Comparison of ENCODE assay signal across 11 cellular contexts in the genomic region with DNA sequence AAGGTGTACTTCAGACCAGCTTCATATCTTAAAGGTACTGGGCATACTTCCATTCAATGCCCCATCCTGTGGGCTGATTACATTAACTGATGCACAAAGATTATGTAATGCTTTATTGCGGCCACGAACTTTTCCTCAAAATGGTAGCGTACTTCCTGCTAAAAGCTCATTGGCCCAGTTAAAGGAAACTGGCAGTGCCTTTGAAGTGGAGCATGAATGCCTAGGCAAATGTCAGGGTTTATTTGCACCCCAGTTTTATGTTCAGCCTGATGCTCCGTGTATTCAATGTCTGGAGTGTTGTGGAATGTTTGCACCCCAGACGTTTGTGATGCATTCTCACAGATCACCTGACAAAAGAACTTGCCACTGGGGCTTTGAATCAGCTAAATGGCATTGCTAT. TPM values are rescaled to one million over a fixed set of nuclear protein-coding genes. Genes with fewer than 3 reads are reported as not detected.
DNase-seq lines count a peak whose midpoint lies in the region; ATAC-seq and TF ChIP-seq lines count a peak whose summit lies in the region.
"Had no signal": no experiment of that assay in that cellular context is flagged by ENCODE, and none has a peak within 500 bp of the region (broad histone marks: within the 10 kb centered on the region; RNA-seq: fewer than 3 reads in every experiment).

No MANE protein-coding gene starts in this region.

- no TSS peak for BruUV-seq in A673 (replicated peaks; lab: Mats Ljungman, UMichigan)

- peaks cover 7% of the 10 kb centered on the region for H3F3A ChIP-seq in MM.1S (ENCODE audit: insufficient read depth, low read length)

- H3K9me3 ChIP-seq in HUES64 (ENCODE audit: insufficient read depth, low read depth, low read length) (no peaks in the 10 kb centered on the region), mucosa of rectum (ENCODE audit: control insufficient read depth in 2 of 2, low read length in 2 of 2) (no peaks in the 10 kb centered on the region), A673 (ENCODE audit: low read depth, low read length, poor library complexity, severe bottlenecking) (no peaks in the 10 kb centered on the region), MM.1S (replicated peaks; ENCODE audit: insufficient read depth, low read length) (no peaks in the 10 kb centered on the region)
- H3K9me3 ChIP-seq: prostate gland had no signal

- H3K36me3 ChIP-seq in HUES64 (ENCODE audit: insufficient read depth, low read length) (peaks cover 61% of the 10 kb centered on the region), brain microvascular endothelial cell (replicated peaks) (peaks cover 47% of the 10 kb centered on the region), mucosa of rectum (ENCODE audit: control insufficient read depth in 2 of 2, insufficient read depth in 2 of 2, low read length in 2 of 2) (peaks cover 0 to 13% of the 10 kb centered on the region in 2 donors), A673 (ENCODE audit: insufficient read depth, low read length, poor library complexity, severe bottlenecking) (peaks cover 8% of the 10 kb centered on the region), MM.1S (replicated peaks; ENCODE audit: insufficient read depth, low read length) (no peaks in the 10 kb centered on the region; the same call in 1 of the 2 replicates)
- H3K36me3 ChIP-seq: prostate gland had no signal

- in situ Hi-C loops in brain microvascular endothelial cell (cut with HindIII; ENCODE audit: low pct_ligation_motif_present, low sequenced_read_pairs), result no loop called here

- H3K4me1 ChIP-seq in HUES64 (ENCODE audit: insufficient read depth, low read length), result peaks cover 23% of the 10 kb centered on the region
- peaks cover 12 to 17% of the 10 kb centered on the region in 2 donors for H3K4me1 ChIP-seq in mucosa of rectum (ENCODE audit: control insufficient read depth in 2 of 2, insufficient read depth in 2 of 2, low read length in 2 of 2)
- peaks cover 30% of the 10 kb centered on the region for H3K4me1 ChIP-seq in A673 (ENCODE audit: insufficient read depth, low read length, poor library complexity, severe bottlenecking)
- peaks cover 16% of the 10 kb centered on the region; the same call in 1 of the 2 replicates for H3K4me1 ChIP-seq in MM.1S (ENCODE audit: low read length)

- POLR2A ChIA-PET in AG04449 (lab: Yijun Ruan, JAX) (interaction anchor here (1.5 kb wide), 1 partner anchor 8 kb away, joined by 5 read pairs; no protein-coding TSS in a partner anchor), A673 (lab: Charles Lee; ENCODE audit: low non-redundant PET) (no interaction called here)

- ATAC-seq in GM21423 (IDR thresholded peaks at IDR 0.05; ENCODE audit: unreplicated experiment), result no peak

- no peaks in the 10 kb centered on the region for H3K9me2 ChIP-seq in MM.1S (replicated peaks; ENCODE audit: insufficient read depth, low read length)

- intact Hi-C loops in A673 (cut with micrococcal nuclease; ENCODE audit: unreplicated experiment), result no loop called here

- no peak overlapping the region for H2AFZ ChIP-seq in MM.1S (ENCODE audit: low read length)

- H3K9ac ChIP-seq in HUES64 (ENCODE audit: low read depth, low read length) (0 out of 2 replicates have a peak overlapping the region, but pooled peaks have one; percentile 7), mucosa of rectum (ENCODE audit: low read depth in 1 of 2, low read length in 2 of 2) (no peak overlapping the region), MM.1S (ENCODE audit: low read length) (no peak overlapping the region)

- no peaks in the 10 kb centered on the region for H4K20me1 ChIP-seq in MM.1S (ENCODE audit: insufficient read depth, low read length)

- DNase-seq in AG04449 (ENCODE audit: low read depth, low spot score) (no peak), brain microvascular endothelial cell (no peak), amygdala (lab: John Stamatoyannopoulos, UW) (no peak), A673 (ENCODE audit: low spot score) (no peak), MM.1S (no peak)
- DNase-seq: cortex of kidney had no signal

- H3K27ac ChIP-seq in HUES64 (ENCODE audit: low read depth, low read length), result peak overlapping the region; percentile 36
- no peak overlapping the region for H3K27ac ChIP-seq in brain microvascular endothelial cell
- no peak overlapping the region for H3K27ac ChIP-seq in mucosa of rectum (ENCODE audit: low read depth in 2 of 2, low read length in 2 of 2)
- H3K27ac ChIP-seq in A673 (ENCODE audit: low read depth, low read length, poor library complexity, severe bottlenecking), result no peak overlapping the region
- no peak overlapping the region for H3K27ac ChIP-seq in MM.1S (ENCODE audit: low read length)
- H3K27ac ChIP-seq: prostate gland had no signal

- H3K27me3 ChIP-seq in HUES64 (ENCODE audit: insufficient read depth, low read length), result no peaks in the 10 kb centered on the region
- no peaks in the 10 kb centered on the region for H3K27me3 ChIP-seq in brain microvascular endothelial cell (replicated peaks)
- H3K27me3 ChIP-seq in mucosa of rectum (ENCODE audit: control insufficient read depth in 2 of 2, insufficient read depth in 2 of 2, low read length in 2 of 2), result no peaks in the 10 kb centered on the region
- no peaks in the 10 kb centered on the region for H3K27me3 ChIP-seq in A673 (replicated peaks; ENCODE audit: insufficient read depth, low read depth, low read length, poor library complexity)
- H3K27me3 ChIP-seq in MM.1S (replicated peaks; ENCODE audit: insufficient read depth, low read length), result no peaks in the 10 kb centered on the region

- no peak overlapping the region for H3K4me2 ChIP-seq in MM.1S (ENCODE audit: low read depth, low read length)

- WGBS in HUES64, result 54% methylated on average over 5 of the region's 5 CpGs

- CTCF ChIA-PET in AG04449 (lab: Yijun Ruan, JAX), result interaction anchor here (1.0 kb wide), 1 partner anchor 9 kb away, joined by 4 read pairs; no protein-coding TSS in a partner anchor
- CTCF ChIA-PET in A673 (lab: Charles Lee), result no interaction called here

- TF ChIP-seq CTCF in AG04449 (IDR thresholded peaks at IDR 0.05; ENCODE audit: insufficient read depth, low read length, missing control alignments) (no peak), brain microvascular endothelial cell (IDR thresholded peaks at IDR 0.05; ENCODE audit: low read depth, low read length, missing control alignments) (no peak), A673 (conservative IDR thresholded peaks at IDR 0.05; ENCODE audit: low read depth, low read length) (no peak), MM.1S (IDR thresholded peaks at IDR 0.05; ENCODE audit: low read length) (no peak)

- peaks cover 68% of the 10 kb centered on the region for H3K79me2 ChIP-seq in MM.1S (ENCODE audit: low read length)

- H3K4me3 ChIP-seq in AG04449 (ENCODE audit: low read depth, low read length), result peak overlapping the region; percentile 6; the same call in 1 of the 2 replicates
- H3K4me3 ChIP-seq in HUES64 (ENCODE audit: low read length), result peak overlapping the region; percentile 96
- peak overlapping the region; percentile 18 for H3K4me3 ChIP-seq in brain microvascular endothelial cell (ENCODE audit: low read depth, low read length)
- H3K4me3 ChIP-seq in mucosa of rectum (ENCODE audit: low read length in 2 of 2), result peak overlapping the region; percentile 13 to 43
- H3K4me3 ChIP-seq in A673 (ENCODE audit: low read depth, low read length, poor library complexity, severe bottlenecking), result no peak overlapping the region
- H3K4me3 ChIP-seq in MM.1S (ENCODE audit: low read length), result no peak overlapping the region
- H3K4me3 ChIP-seq: prostate gland had no signal

RNA-seq across cellular contexts. Expression of a gene that starts 3.4 kb away (rescaled TPM):
- 65.0 TPM for polyA plus RNA-seq in HUES64 (2013, experiment 1 of 2)
- 67.6 TPM for polyA plus RNA-seq in HUES64 (2013, experiment 2 of 2)
- 43.2 and 47.9 TPM in 2 replicates for total RNA-seq in A673 (2021)

RNA-seq across cellular contexts. Expression of a gene that starts 57.8 kb away (rescaled TPM):
- polyA plus RNA-seq in HUES64 (2013, experiment 1 of 2), result 14.1 TPM
- polyA plus RNA-seq in HUES64 (2013, experiment 2 of 2), result 23.8 TPM
- total RNA-seq in A673 (2021), result 0.52 TPM in 1 of 2 replicates, not detected in the other
- polyA plus RNA-seq: CD14-positive monocyte had no signal

Comparison
In these comparisons a context has a peak if more than half of its experiments do, and no peak if none do; other contexts are left out.
1. H3K4me3 ChIP-seq: peak in AG04449 (single experiment), HUES64 (single experiment), brain microvascular endothelial cell (single experiment) and mucosa of rectum (2 of 2); none in A673 (single experiment) and MM.1S (single experiment).